ENCODE assay signal across 12 cellular contexts in genomic region chr1:233241782-233242181, GRCh38.
"Had no signal": no experiment of that assay in that cellular context is flagged by ENCODE, and none has a peak within 500 bp of the region (broad histone marks: within the 10 kb centered on the region; RNA-seq: fewer than 3 reads in every experiment).

No MANE protein-coding gene starts in this region.

- H3K4me1 ChIP-seq: thyroid gland had no signal

- H3K36me3 ChIP-seq: thyroid gland, WERI-Rb-1 had no signal

- H3K9me3 ChIP-seq: thyroid gland had no signal

- H3K27me3 ChIP-seq: thyroid gland had no signal

- H3K27me3 Mint-ChIP-seq: activated naive CD8-positive, alpha-beta T cell treated with anti-CD3 and anti-CD28 coated beads for 36 hours; memory B cell; naive thymus-derived CD8-positive, alpha-beta T cell had no signal

- DNase-seq: activated naive CD8-positive, alpha-beta T cell treated with anti-CD3 and anti-CD28 coated beads for 36 hours; activated T-cell treated with anti-CD3 and anti-CD28 coated beads for 4 hours; amniotic stem cell; effector memory CD4-positive, alpha-beta T cell; kidney; stimulated activated CD8-positive, alpha-beta memory T cell treated with anti-CD3 and anti-CD28 coated beads, Interleukin-4, amount 100 ng/mL, for 48 hours had no signal

- ATAC-seq: naive thymus-derived CD8-positive, alpha-beta T cell had no signal

- H3K27ac Mint-ChIP-seq: activated naive CD8-positive, alpha-beta T cell treated with anti-CD3 and anti-CD28 coated beads for 36 hours; activated T-helper 1 cell treated with anti-CD3 and anti-CD28 coated beads, Interleukin-12 subunit alpha, Interleukin-12 subunit beta, Interleukin-2, Interleukin-4 antibody, amounts not matched to agents 30 ng/mL and 10 ng/mL and 1 ng/mL, durations not matched to agents 14 hours and 24 hours and 36 hours; memory B cell had no signal

- H3K27ac ChIP-seq: thyroid gland, WERI-Rb-1 had no signal

- H3K4me1 Mint-ChIP-seq: activated naive CD8-positive, alpha-beta T cell treated with anti-CD3 and anti-CD28 coated beads for 36 hours; memory B cell had no signal

- H3K4me3 ChIP-seq: thyroid gland had no signal

- H3K9me3 Mint-ChIP-seq: activated naive CD8-positive, alpha-beta T cell treated with anti-CD3 and anti-CD28 coated beads for 36 hours; activated T-helper 1 cell treated with anti-CD3 and anti-CD28 coated beads, Interleukin-12 subunit alpha, Interleukin-12 subunit beta, Interleukin-2, Interleukin-4 antibody, amounts not matched to agents 30 ng/mL and 10 ng/mL and 1 ng/mL, durations not matched to agents 14 hours and 24 hours and 36 hours; memory B cell; naive thymus-derived CD8-positive, alpha-beta T cell had no signal

- FAIRE-seq: urothelium cell line had no signal

- H3K4me3 Mint-ChIP-seq: activated naive CD8-positive, alpha-beta T cell treated with anti-CD3 and anti-CD28 coated beads for 36 hours; activated T-helper 1 cell treated with anti-CD3 and anti-CD28 coated beads, Interleukin-12 subunit alpha, Interleukin-12 subunit beta, Interleukin-2, Interleukin-4 antibody, amounts not matched to agents 30 ng/mL and 10 ng/mL and 1 ng/mL, durations not matched to agents 14 hours and 24 hours and 36 hours; memory B cell; naive thymus-derived CD8-positive, alpha-beta T cell had no signal
